ENCODE assay signal across 1 cellular context in genomic region chr6:30857537-30857936, GRCh38.
TF ChIP-seq lines count a peak whose summit lies in the region.

No MANE protein-coding gene starts in this region.

TF ChIP-seq in HEK293, 187 proteins besides CTCF, POLR2A, EP300 and RAD21 (continued from another document):
- TF ChIP-seq AEBP2 (tag by site-specific recombination; IDR thresholded peaks at IDR 0.05; ENCODE audit: borderline replicate concordance) (no peak), ZNF692 (tag by site-specific recombination; IDR thresholded peaks at IDR 0.05) (peak; percentile 43; the same call in 1 of the 2 replicates), ZNF175 (tag by site-specific recombination; IDR thresholded peaks at IDR 0.05) (no peak), ZNF704 (tag by site-specific recombination; IDR thresholded peaks at IDR 0.05) (no peak), ZNF544 (tag by site-specific recombination; IDR thresholded peaks at IDR 0.05) (no peak), ZNF449 (tag by site-specific recombination; IDR thresholded peaks at IDR 0.05) (no peak), GFI1B (tag by site-specific recombination; IDR thresholded peaks at IDR 0.05) (no peak), ZFP69B (tag by site-specific recombination; IDR thresholded peaks at IDR 0.05) (0 out of 2 replicates have a peak, but pooled peaks have one; percentile 20), YY2 (tag by site-specific recombination; IDR thresholded peaks at IDR 0.05) (no peak), ZSCAN30 (tag by site-specific recombination; IDR thresholded peaks at IDR 0.05) (0 out of 2 replicates have a peak, but pooled peaks have one; percentile 15), ZIC2 (tag by site-specific recombination; IDR thresholded peaks at IDR 0.05) (peak; percentile 89), ZBTB6 (tag by site-specific recombination; IDR thresholded peaks at IDR 0.05) (no peak), ZNF398 (tag by site-specific recombination; IDR thresholded peaks at IDR 0.05) (no peak), ZNF362 (tag by site-specific recombination; IDR thresholded peaks at IDR 0.05) (no peak), PRDM6 (tag by site-specific recombination; IDR thresholded peaks at IDR 0.05) (peak; percentile 76), ZNF391 (tag by site-specific recombination; IDR thresholded peaks at IDR 0.05; ENCODE audit: borderline replicate concordance, low read depth) (no peak), FEZF1 (tag by site-specific recombination; IDR thresholded peaks at IDR 0.05) (peak; percentile 51), ZNF416 (tag by site-specific recombination; IDR thresholded peaks at IDR 0.05) (no peak), ZBTB48 (tag by site-specific recombination; IDR thresholded peaks at IDR 0.05) (no peak), ZNF610 (tag by site-specific recombination; IDR thresholded peaks at IDR 0.05; ENCODE audit: borderline replicate concordance) (no peak), ZNF626 (tag by site-specific recombination; IDR thresholded peaks at IDR 0.05) (no peak), ZBTB44 (tag by site-specific recombination; IDR thresholded peaks at IDR 0.05) (peak; percentile 74; the same call in 1 of the 2 replicates), ZNF514 (tag by site-specific recombination; IDR thresholded peaks at IDR 0.05) (no peak), ZFP41 (tag by site-specific recombination; IDR thresholded peaks at IDR 0.05; ENCODE audit: borderline replicate concordance) (no peak), TRIM28 (IDR thresholded peaks at IDR 0.05; ENCODE audit: borderline replicate concordance, low read length) (0 out of 2 replicates have a peak, but pooled peaks have one; percentile 28), ZSCAN16 (tag by site-specific recombination; IDR thresholded peaks at IDR 0.05) (no peak)
TF ChIP-seq in HEK293: peak in this region for 10.
